9 cellular contexts compared by ENCODE assay signal in genomic region chr2:1675633-1676032, GRCh38.
DNase-seq lines count a peak whose midpoint lies in the region; TF ChIP-seq lines count a peak whose summit lies in the region.
"Had no signal": no experiment of that assay in that cellular context is flagged by ENCODE, and none has a peak within 500 bp of the region (broad histone marks: within the 10 kb centered on the region; RNA-seq: fewer than 3 reads in every experiment).

No MANE protein-coding gene starts in this region.

- no peak overlapping the region for H3K18ac ChIP-seq in neuronal stem cell (ENCODE audit: low read length)

- H3K27me3 ChIP-seq in suprapubic skin (no peaks in the 10 kb centered on the region), neuronal stem cell (ENCODE audit: control insufficient read depth in 3 of 3, insufficient read depth in 3 of 3, low read depth in 1 of 3, low read length in 3 of 3) (no peaks in the 10 kb centered on the region), colonic mucosa (no peaks in the 10 kb centered on the region)

- H3K27ac ChIP-seq in suprapubic skin: no peak overlapping the region
- H3K27ac ChIP-seq in neuronal stem cell (replicated peaks; ENCODE audit: low read length): no peak overlapping the region
- H3K27ac ChIP-seq in colonic mucosa: no peak overlapping the region

- H2BK120ac ChIP-seq in neuronal stem cell (ENCODE audit: low read depth, low read length): no peak overlapping the region

- POLR2A ChIA-PET in activated CD4-positive, alpha-beta memory T cell treated with anti-CD3 and anti-CD28 coated beads for 36 hours (lab: Charles Lee): no interaction called here

- no peak overlapping the region for H3K9ac ChIP-seq in neuronal stem cell (ENCODE audit: low read depth, low read length, poor library complexity)
- no peak overlapping the region for H3K9ac ChIP-seq in colonic mucosa (ENCODE audit: low read depth in 2 of 2, low read length in 2 of 2)

- no peak overlapping the region for H4K91ac ChIP-seq in neuronal stem cell (ENCODE audit: low read depth, low read length, poor library complexity)

- no peak overlapping the region for H3K4ac ChIP-seq in neuronal stem cell (ENCODE audit: low read length)

- H2BK15ac ChIP-seq in neuronal stem cell (ENCODE audit: low read length): no peak overlapping the region

- H3K9me3 Mint-ChIP-seq in activated CD4-positive, alpha-beta memory T cell treated with anti-CD3 and anti-CD28 coated beads for 36 hours: no peaks in the 10 kb centered on the region
- H3K9me3 Mint-ChIP-seq: T-helper 2 cell treated with Interferon-gamma antibody and Interleukin-4, amounts not matched to agents 5 μg/mL and 100 μg/mL, for 36 hours had no signal

- peak; percentile 44 for TF ChIP-seq EP300 in suprapubic skin (IDR thresholded peaks at IDR 0.05)

- H3K4me3 ChIP-seq in astrocyte of the spinal cord (ENCODE audit: low read depth, low read length) (no peak overlapping the region), suprapubic skin (no peak overlapping the region), neuronal stem cell (ENCODE audit: low read length in 2 of 2) (no peak overlapping the region), colonic mucosa (no peak overlapping the region)

- no peak overlapping the region for H2BK12ac ChIP-seq in neuronal stem cell (ENCODE audit: low read length)

- H2BK5ac ChIP-seq in neuronal stem cell (ENCODE audit: low read length): no peak overlapping the region

- no peak overlapping the region for H3K4me3 Mint-ChIP-seq in activated CD4-positive, alpha-beta memory T cell treated with anti-CD3 and anti-CD28 coated beads for 36 hours
- H3K4me3 Mint-ChIP-seq: T-helper 2 cell treated with Interferon-gamma antibody and Interleukin-4, amounts not matched to agents 5 μg/mL and 100 μg/mL, for 36 hours had no signal

- H3K9me3 ChIP-seq in suprapubic skin (no peaks in the 10 kb centered on the region), neuronal stem cell (replicated peaks in 1 of 2; ENCODE audit: control insufficient read depth in 2 of 2, insufficient read depth in 1 of 2, low read depth in 1 of 2, low read length in 2 of 2) (peaks cover 0 to 6% of the 10 kb centered on the region in 2 donors), colonic mucosa (no peaks in the 10 kb centered on the region)

- TF ChIP-seq POLR2A in suprapubic skin (IDR thresholded peaks at IDR 0.05): no peak

- H3K36me3 Mint-ChIP-seq in activated CD4-positive, alpha-beta memory T cell treated with anti-CD3 and anti-CD28 coated beads for 36 hours: no peaks in the 10 kb centered on the region

- intact Hi-C loops in colonic mucosa (cut with DNase I): loop anchor here (10.0 kb wide), 1 partner anchor 69 kb away; the partner anchor contains the start of gene PXDN
- intact Hi-C loops in activated CD4-positive, alpha-beta memory T cell treated with anti-CD3 and anti-CD28 coated beads for 36 hours (cut with micrococcal nuclease): no loop called here

- no peaks in the 10 kb centered on the region for H3K4me1 Mint-ChIP-seq in activated CD4-positive, alpha-beta memory T cell treated with anti-CD3 and anti-CD28 coated beads for 36 hours (ENCODE audit: low read depth)

- H3K14ac ChIP-seq in neuronal stem cell (ENCODE audit: low read length): no peak overlapping the region

- H3K4me2 ChIP-seq in neuronal stem cell (ENCODE audit: insufficient read depth, low read length, poor library complexity, severe bottlenecking): no peak overlapping the region

- 44% methylated on average over 8 of the region's 8 CpGs for WGBS in suprapubic skin
- WGBS in neuronal stem cell (ENCODE audit: extremely low coverage in 2 of 2, insufficient read length in 2 of 2, insufficient replicate concordance in 1 of 2), 2 donors: no CpG with 5 or more reads among the region's 8 CpGs

- peaks cover 8% of the 10 kb centered on the region for H3K79me1 ChIP-seq in neuronal stem cell (ENCODE audit: low read depth, low read length)

- H3K36me3 ChIP-seq in suprapubic skin (peaks cover 46% of the 10 kb centered on the region), neuronal stem cell (replicated peaks in 1 of 2; ENCODE audit: control insufficient read depth in 2 of 2, insufficient read depth in 2 of 2, low read length in 2 of 2) (peaks cover 4 to 74% of the 10 kb centered on the region in 2 donors), colonic mucosa (no peaks in the 10 kb centered on the region)

- H3K27ac Mint-ChIP-seq in activated CD4-positive, alpha-beta memory T cell treated with anti-CD3 and anti-CD28 coated beads for 36 hours: no peak overlapping the region
- H3K27ac Mint-ChIP-seq: T-helper 2 cell treated with Interferon-gamma antibody and Interleukin-4, amounts not matched to agents 5 μg/mL and 100 μg/mL, for 36 hours had no signal

- no peak overlapping the region for H3K23ac ChIP-seq in neuronal stem cell (ENCODE audit: low read depth, low read length, poor library complexity)

- in situ Hi-C loops in astrocyte of the spinal cord (cut with HindIII; ENCODE audit: low sequenced_read_pairs): no loop called here

- DNase-seq in HK-2 (ENCODE audit: unreplicated experiment) (peak; percentile 73), astrocyte of the spinal cord (ENCODE audit: low read depth, low spot score) (peak; percentile 46), iris pigment epithelial cell (ENCODE audit: low read depth) (peak; percentile 94), suprapubic skin (ENCODE audit: low spot score in 2 of 2) (peak in 1 of 2 donors; percentile 77), neuronal stem cell (ENCODE audit: low spot score) (no peak), colonic mucosa (no peak)
- DNase-seq in activated CD4-positive, alpha-beta T cell treated with anti-CD3 and anti-CD28 coated beads for 4 hours: no peak
- no peak for DNase-seq in activated CD4-positive, alpha-beta memory T cell treated with anti-CD3 and anti-CD28 coated beads for 36 hours

- CTCF ChIA-PET in activated CD4-positive, alpha-beta memory T cell treated with anti-CD3 and anti-CD28 coated beads for 36 hours (lab: Charles Lee): no interaction called here

- TF ChIP-seq CTCF in astrocyte of the spinal cord (IDR thresholded peaks at IDR 0.05; ENCODE audit: low read depth, low read length): peak; percentile 24
- TF ChIP-seq CTCF in suprapubic skin (IDR thresholded peaks at IDR 0.05): no peak
- TF ChIP-seq CTCF in colonic mucosa (IDR thresholded peaks at IDR 0.05): no peak

- H3K4me1 ChIP-seq in suprapubic skin (no peaks in the 10 kb centered on the region), neuronal stem cell (ENCODE audit: control insufficient read depth in 2 of 2, insufficient read depth in 1 of 2, low read depth in 1 of 2, low read length in 2 of 2) (no peaks in the 10 kb centered on the region), colonic mucosa (no peaks in the 10 kb centered on the region)

- no peak overlapping the region for H2AFZ ChIP-seq in neuronal stem cell (ENCODE audit: low read length)

- H2AK5ac ChIP-seq in neuronal stem cell (ENCODE audit: low read depth, low read length): no peak overlapping the region

- H4K8ac ChIP-seq in neuronal stem cell (ENCODE audit: low read depth, low read length): no peak overlapping the region

- H3K27me3 Mint-ChIP-seq in activated CD4-positive, alpha-beta memory T cell treated with anti-CD3 and anti-CD28 coated beads for 36 hours: peaks cover 1% of the 10 kb centered on the region

Comparison
In these comparisons a context has a peak if more than half of its experiments do, and no peak if none do; other contexts are left out.
1. DNase-seq: peak in HK-2 (single experiment), astrocyte of the spinal cord (single experiment) and iris pigment epithelial cell (single experiment); none in activated CD4-positive, alpha-beta T cell treated with anti-CD3 and anti-CD28 coated beads for 4 hours (0 of 2), neuronal stem cell (single experiment), colonic mucosa (single experiment) and activated CD4-positive, alpha-beta memory T cell treated with anti-CD3 and anti-CD28 coated beads for 36 hours (single experiment).